Comparison of ENCODE assay signal across 19 cellular contexts in genomic region chr17:55772086-55772485, GRCh38. TPM values are rescaled to one million over a fixed set of nuclear protein-coding genes. Genes with fewer than 3 reads are reported as not detected.
"Had no signal": no experiment of that assay in that cellular context is flagged by ENCODE, and none has a peak within 500 bp of the region (broad histone marks: within the 10 kb centered on the region; RNA-seq: fewer than 3 reads in every experiment).

No MANE protein-coding gene starts in this region.

- H3K27me3 Mint-ChIP-seq: activated CD8-positive, alpha-beta T cell treated with anti-CD3 and anti-CD28 coated beads for 36 hours; activated naive CD4-positive, alpha-beta T cell treated with anti-CD3 and anti-CD28 coated beads, Interleukin-2, amount 10 ng/mL, durations not matched to agents 7 days and 5 days had no signal

- H3K27me3 ChIP-seq: cardiac muscle cell, pancreas, stomach had no signal

- H3K27ac ChIP-seq: cardiac muscle cell, coronary artery, epithelial cell of prostate, pancreas, thoracic aorta, VCaP had no signal

- H3K4me1 ChIP-seq: pancreas had no signal

- DNase-seq: activated CD8-positive, alpha-beta memory T cell treated with anti-CD3 and anti-CD28 coated beads, Interleukin-2, amount 50 U/mL, for 4 hours; activated CD8-positive, alpha-beta T cell treated with anti-CD3 and anti-CD28 coated beads for 36 hours; activated naive CD4-positive, alpha-beta T cell treated with anti-CD3 and anti-CD28 coated beads, Interleukin-2, amount 10 ng/mL, durations not matched to agents 7 days and 5 days; effector CD4-positive, alpha-beta T cell; hippocampal formation; left ventricle myocardium superior; pancreas; stimulated activated CD4-positive, alpha-beta T cell treated with anti-CD3 and anti-CD28 coated beads, Interleukin-15, amount 100 ng/mL, for 24 hours; stimulated activated CD4-positive, alpha-beta T cell treated with anti-CD3 and anti-CD28 coated beads, Interleukin-4, amount 100 ng/mL, for 24 hours; stomach; T-helper 9 cell had no signal

- H3K9me3 Mint-ChIP-seq: activated CD8-positive, alpha-beta T cell treated with anti-CD3 and anti-CD28 coated beads for 36 hours; activated naive CD4-positive, alpha-beta T cell treated with anti-CD3 and anti-CD28 coated beads, Interleukin-2, amount 10 ng/mL, durations not matched to agents 7 days and 5 days; activated T-helper 1 cell treated with anti-CD3 and anti-CD28 coated beads, Interleukin-12 subunit alpha, Interleukin-12 subunit beta, Interleukin-2, Interleukin-4 antibody, amounts not matched to agents 30 ng/mL and 10 ng/mL and 1 ng/mL, durations not matched to agents 14 hours and 24 hours and 36 hours; neural crest cell had no signal

- H3K27ac Mint-ChIP-seq: activated CD8-positive, alpha-beta T cell treated with anti-CD3 and anti-CD28 coated beads for 36 hours; activated naive CD4-positive, alpha-beta T cell treated with anti-CD3 and anti-CD28 coated beads, Interleukin-2, amount 10 ng/mL, durations not matched to agents 7 days and 5 days; activated T-helper 1 cell treated with anti-CD3 and anti-CD28 coated beads, Interleukin-12 subunit alpha, Interleukin-12 subunit beta, Interleukin-2, Interleukin-4 antibody, amounts not matched to agents 30 ng/mL and 10 ng/mL and 1 ng/mL, durations not matched to agents 14 hours and 24 hours and 36 hours had no signal

- FAIRE-seq: pancreas had no signal

- H3K4me3 Mint-ChIP-seq: activated CD8-positive, alpha-beta T cell treated with anti-CD3 and anti-CD28 coated beads for 36 hours; activated naive CD4-positive, alpha-beta T cell treated with anti-CD3 and anti-CD28 coated beads, Interleukin-2, amount 10 ng/mL, durations not matched to agents 7 days and 5 days; activated T-helper 1 cell treated with anti-CD3 and anti-CD28 coated beads, Interleukin-12 subunit alpha, Interleukin-12 subunit beta, Interleukin-2, Interleukin-4 antibody, amounts not matched to agents 30 ng/mL and 10 ng/mL and 1 ng/mL, durations not matched to agents 14 hours and 24 hours and 36 hours; neural crest cell had no signal

- H3K4me3 ChIP-seq: cardiac muscle cell, coronary artery, pancreas, stomach, thoracic aorta had no signal

- H3K9me3 ChIP-seq: pancreas, stomach, thoracic aorta had no signal

- ATAC-seq: activated CD8-positive, alpha-beta T cell treated with anti-CD3 and anti-CD28 coated beads for 36 hours; left ventricle myocardium superior; pancreas had no signal

RNA-seq across cellular contexts. Expression of gene TMEM100, which starts 49.4 kb away (rescaled TPM):
- total RNA-seq: activated CD8-positive, alpha-beta T cell treated with anti-CD3 and anti-CD28 coated beads for 36 hours; activated T-helper 1 cell treated with anti-CD3 and anti-CD28 coated beads, Interleukin-12 subunit alpha, Interleukin-12 subunit beta, Interleukin-2, Interleukin-4 antibody, amounts not matched to agents 30 ng/mL and 10 ng/mL and 1 ng/mL, durations not matched to agents 14 hours and 24 hours and 36 hours; kidney epithelial cell had no signal
- polyA plus RNA-seq: cardiac muscle cell had no signal
